In the genomic region with DNA sequence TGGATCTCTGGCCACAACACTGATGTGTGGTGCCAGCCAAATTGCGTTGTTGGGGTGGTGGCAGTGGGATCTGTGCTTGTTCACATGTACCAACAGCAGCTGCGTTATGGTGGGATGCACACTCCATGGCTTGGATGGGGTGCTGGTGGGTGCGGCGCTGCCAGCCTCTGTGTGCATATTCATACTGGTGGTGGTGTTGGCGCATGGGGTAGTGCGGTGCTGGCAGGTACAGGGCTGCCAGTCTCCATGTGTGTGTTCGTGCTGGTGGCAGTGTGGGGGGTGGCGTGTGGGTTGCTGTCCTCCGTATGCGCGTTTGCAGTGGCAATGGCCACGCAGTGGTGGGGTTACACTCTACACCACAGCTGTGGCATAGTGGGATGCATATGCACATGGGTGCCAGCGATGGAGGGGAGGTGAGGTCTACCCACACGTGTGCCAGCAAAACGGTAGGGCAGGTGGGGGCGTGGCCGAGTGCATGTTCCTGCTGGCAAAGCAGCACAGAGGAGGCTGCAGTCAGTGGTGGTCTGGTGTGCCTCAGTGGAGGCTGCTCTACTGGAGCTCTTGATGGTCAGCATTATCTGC, we compare ENCODE assay signal across 28 cellular contexts.
"Had no signal": no experiment of that assay in that cellular context is flagged by ENCODE, and none has a peak within 500 bp of the region (broad histone marks: within the 10 kb centered on the region; RNA-seq: fewer than 3 reads in every experiment).

No MANE protein-coding gene starts in this region.

- H3K4me1 Mint-ChIP-seq: nephron progenitor cell, neural crest cell had no signal

- H3K36me3 ChIP-seq: ovary, right lobe of liver, sigmoid colon, stomach, thoracic aorta, thyroid gland, uterus had no signal

- H3K4me1 ChIP-seq: parathyroid adenoma, psoas muscle, right lobe of liver, sigmoid colon, stomach, thyroid gland, tibial nerve, uterus had no signal

- H3K27me3 Mint-ChIP-seq: naive B cell; naive thymus-derived CD8-positive, alpha-beta T cell; progenitor cell of endocrine pancreas; stimulated activated memory B cell treated with anti-CD40 and anti-IgM and Interleukin-4, amounts not matched to agents 10 μg/mL and 1 μg/mL and 100 μg/mL, for 72 hours; type B pancreatic cell had no signal

- ATAC-seq: naive thymus-derived CD8-positive, alpha-beta T cell; psoas muscle; right cardiac atrium; right lobe of liver; stimulated activated memory B cell treated with anti-CD40 and anti-IgM and Interleukin-4, amounts not matched to agents 10 μg/mL and 1 μg/mL and 100 μg/mL, for 72 hours; stimulated activated naive CD8-positive, alpha-beta T cell treated with anti-CD3 and anti-CD28 coated beads, Interleukin-15, Interleukin-2, amounts not matched to agents 100 U/mL and 50 U/mL, for 24 hours had no signal

- DNase-seq: naive B cell; naive thymus-derived CD8-positive, alpha-beta T cell; nephron progenitor cell; occipital lobe; ovary; psoas muscle; right cardiac atrium; right lobe of liver; sigmoid colon; small intestine; stimulated activated CD4-positive, alpha-beta T cell treated with anti-CD3 and anti-CD28 coated beads, Interleukin-15, amount 100 ng/mL, for 24 hours; stimulated activated CD4-positive, alpha-beta T cell treated with anti-CD3 and anti-CD28 coated beads, Interleukin-2, amount 100 ng/mL, for 24 hours; stimulated activated CD4-positive, alpha-beta T cell treated with anti-CD3 and anti-CD28 coated beads, Interleukin-2, amount 100 ng/mL, for 48 hours; stimulated activated CD4-positive, alpha-beta T cell treated with anti-CD3 and anti-CD28 coated beads, Interleukin-4, amount 100 ng/mL, for 24 hours; stimulated activated CD8-positive, alpha-beta memory T cell treated with anti-CD3 and anti-CD28 coated beads, Interleukin-4, amount 100 ng/mL, for 48 hours; stimulated activated naive CD4-positive, alpha-beta T cell; stimulated activated naive CD8-positive, alpha-beta T cell treated with anti-CD3 and anti-CD28 coated beads, Interleukin-15, Interleukin-2, amounts not matched to agents 100 U/mL and 50 U/mL, for 24 hours; stomach; thyroid gland; uterus had no signal

- H3K9me3 ChIP-seq: ovary, psoas muscle, right lobe of liver, sigmoid colon, stomach, thoracic aorta, thyroid gland had no signal

- H3K9ac ChIP-seq: parathyroid adenoma had no signal

- H2AFZ ChIP-seq: parathyroid adenoma had no signal

- FAIRE-seq: small intestine had no signal

- H3K27me3 ChIP-seq: ovary, right lobe of liver, sigmoid colon, stomach, thyroid gland, tibial nerve, uterus had no signal

- H3K4me3 ChIP-seq: ovary, psoas muscle, right lobe of liver, sigmoid colon, stomach, thoracic aorta, thyroid gland, tibial nerve, uterus had no signal

- H3K27ac ChIP-seq: ovary, parathyroid adenoma, psoas muscle, right lobe of liver, sigmoid colon, stomach, thoracic aorta, thyroid gland, tibial nerve, uterus had no signal

- H3K4me3 Mint-ChIP-seq: naive thymus-derived CD8-positive, alpha-beta T cell; natural killer cell treated with Interleukin-12 subunit alpha and Interleukin-12 subunit beta and Interleukin-15 and Interleukin-18, amount 100 ng/mL, for 72 hours; nephron progenitor cell; neural crest cell; stimulated activated memory B cell treated with anti-CD40 and anti-IgM and Interleukin-4, amounts not matched to agents 10 μg/mL and 1 μg/mL and 100 μg/mL, for 72 hours; type B pancreatic cell had no signal

- H3K27ac Mint-ChIP-seq: natural killer cell treated with Interleukin-12 subunit alpha and Interleukin-12 subunit beta and Interleukin-15 and Interleukin-18, amount 100 ng/mL, for 72 hours; nephron progenitor cell; progenitor cell of endocrine pancreas; stimulated activated memory B cell treated with anti-CD40 and anti-IgM and Interleukin-4, amounts not matched to agents 10 μg/mL and 1 μg/mL and 100 μg/mL, for 72 hours; type B pancreatic cell had no signal
